Comparison of ENCODE assay signal across 15 cellular contexts in genomic region chr4:37885496-37885895, GRCh38. TPM values are rescaled to one million over a fixed set of nuclear protein-coding genes. Genes with fewer than 3 reads are reported as not detected.
DNase-seq lines count a peak whose midpoint lies in the region; ATAC-seq, FAIRE-seq and TF ChIP-seq lines count a peak whose summit lies in the region.
"Had no signal": no experiment of that assay in that cellular context is flagged by ENCODE, and none has a peak within 500 bp of the region (broad histone marks: within the 10 kb centered on the region; RNA-seq: fewer than 3 reads in every experiment).

No MANE protein-coding gene starts in this region.

- H3K4me1 ChIP-seq in esophagus squamous epithelium (peaks cover 3 to 14% (median 4%) of the 10 kb centered on the region in 3 donors), pancreas (peaks cover 0 to 6% (median 0%) of the 10 kb centered on the region in 3 donors)

- H3K27ac ChIP-seq in esophagus squamous epithelium (peak overlapping the region in 3 of 4 donors; percentile 57 to 81 (median 67)), pancreas (no peak overlapping the region)
- H3K27ac ChIP-seq: BLaER1 treated with 17β-estradiol and CSF1 and Interleukin-3, amounts not matched to agents 10 nM and 100 nM; PC-9 had no signal

- intact Hi-C loops in esophagus squamous epithelium (cut with DNase I) (no loop called here), pancreas (cut with DNase I) (no loop called here)

- H3K36me3 ChIP-seq in esophagus squamous epithelium (no peaks in the 10 kb centered on the region), pancreas (no peaks in the 10 kb centered on the region)
- H3K36me3 ChIP-seq: BLaER1 treated with 17β-estradiol and CSF1 and Interleukin-3, amounts not matched to agents 10 nM and 100 nM; spleen had no signal

- no peak overlapping the region for H3K4me3 ChIP-seq in esophagus squamous epithelium
- no peak overlapping the region for H3K4me3 ChIP-seq in pancreas
- H3K4me3 ChIP-seq: BLaER1 treated with 17β-estradiol and CSF1 and Interleukin-3, amounts not matched to agents 10 nM and 100 nM; PC-9; spleen had no signal

- FAIRE-seq in GM12891 (lab: Jason Lieb, UNC) (peak; percentile 28), pancreas (lab: Jason Lieb, UNC) (peak; percentile 77)

- no peak for TF ChIP-seq CTCF in esophagus squamous epithelium (IDR thresholded peaks at IDR 0.05)
- no peak for TF ChIP-seq CTCF in pancreas (IDR thresholded peaks at IDR 0.05)

- peak in 3 of 4 donors; percentile 51 to 67 (median 53) for ATAC-seq in pancreas
- no peak for ATAC-seq in HG02938 (IDR thresholded peaks at IDR 0.05; ENCODE audit: unreplicated experiment)
- ATAC-seq in GM21576 (IDR thresholded peaks at IDR 0.05; ENCODE audit: unreplicated experiment): no peak

- 48 to 63% methylated on average over 8 of the region's 8 CpGs for WGBS in esophagus squamous epithelium, 2 donors
- WGBS in pancreas, 2 donors: 11 to 12% methylated on average over 8 of the region's 8 CpGs

- peaks cover 0 to 5% (median 0%) of the 10 kb centered on the region in 4 donors for H3K27me3 ChIP-seq in esophagus squamous epithelium
- peaks cover 0 to 5% (median 0%) of the 10 kb centered on the region in 4 donors for H3K27me3 ChIP-seq in pancreas
- H3K27me3 ChIP-seq: spleen had no signal

- TF ChIP-seq POLR2A in GM12891 (IDR thresholded peaks at IDR 0.05; ENCODE audit: low read depth, low read length): no peak
- no peak for TF ChIP-seq POLR2A in esophagus squamous epithelium (IDR thresholded peaks at IDR 0.05)

- no peaks in the 10 kb centered on the region for H3K9me3 ChIP-seq in esophagus squamous epithelium
- no peaks in the 10 kb centered on the region for H3K9me3 ChIP-seq in pancreas
- H3K9me3 ChIP-seq: BLaER1 treated with 17β-estradiol and CSF1 and Interleukin-3, amounts not matched to agents 10 nM and 100 nM; spleen had no signal

- DNase-seq in GM12891 (ENCODE audit: insufficient read length, low spot score) (no peak), NOMO-1 (lab: John Stamatoyannopoulos, UW; ENCODE audit: unreplicated experiment in 2 of 2) (peak; percentile 38 to 87), esophagus squamous epithelium (lab: John Stamatoyannopoulos, UW) (no peak), pancreas (no peak), DMS 273 treated with DMSO at 0.1 percent for 48 hours (lab: John Stamatoyannopoulos, UW) (no peak)
- DNase-seq in activated naive CD4-positive, alpha-beta T cell treated with Interleukin-2 at 50 U/mL for 16 hours: no peak
- DNase-seq: activated naive CD8-positive, alpha-beta T cell treated with anti-CD3 and anti-CD28 coated beads for 36 hours; foreskin melanocyte; kidney glomerular epithelial cell; nephron progenitor cell; PC-9; spleen had no signal

TF ChIP-seq in GM12891, 5 proteins besides CTCF, POLR2A, EP300 and RAD21:
- TF ChIP-seq SPI1 (IDR thresholded peaks at IDR 0.05; ENCODE audit: low read depth, low read length) (peak; percentile 81), POLR2AphosphoS5 (IDR thresholded peaks at IDR 0.05; ENCODE audit: low read depth, low read length) (no peak), POU2F2 (IDR thresholded peaks at IDR 0.05; ENCODE audit: low read depth, low read length) (no peak), PAX5 (IDR thresholded peaks at IDR 0.05; ENCODE audit: insufficient read depth, low read length, severe bottlenecking) (no peak)

RNA-seq across cellular contexts. Expression of gene TBC1D1, which starts 5.4 kb away (rescaled TPM):
- polyA plus RNA-seq in GM12891 (2012; ENCODE audit: low read depth, missing spikeins): 55.5 TPM
- total RNA-seq in esophagus squamous epithelium (10 to 100 TPM in 3 of 4 donors, 1 to 10 TPM in 1; 6.9 to 44.6 (median 25.6) TPM), pancreas (10 to 100 TPM; 16.2 to 41.0 (median 28.3) TPM)
- 10 to 100 TPM; 22.1 to 23.2 TPM for polyA plus RNA-seq in pancreas

RNA-seq across cellular contexts. Expression of gene PGM2, which starts 59.0 kb away (rescaled TPM):
- polyA plus RNA-seq in GM12891 (2012; ENCODE audit: low read depth, missing spikeins): 19.3 TPM
- total RNA-seq in esophagus squamous epithelium (100 to 1,000 TPM in 2 of 4 donors, 10 to 100 TPM in 2; 65.6 to 127 (median 93.6) TPM), pancreas (10 to 100 TPM in 1 of 6 donors, 1 to 10 TPM in 5; 4.8 to 15.1 (median 9.1) TPM)
- polyA plus RNA-seq in pancreas: 1 to 10 TPM; 2.1 to 4.6 TPM

Comparison
In these comparisons a context has a peak if more than half of its experiments do, and no peak if none do; other contexts are left out.
1. DNase-seq: peak in NOMO-1 (2 of 2); none in GM12891 (single experiment), esophagus squamous epithelium (single experiment), pancreas (0 of 6), DMS 273 treated with DMSO at 0.1 percent for 48 hours (single experiment) and activated naive CD4-positive, alpha-beta T cell treated with Interleukin-2 at 50 U/mL for 16 hours (single experiment).
2. H3K27ac ChIP-seq: peak in esophagus squamous epithelium (3 of 4); none in pancreas (0 of 4).
3. ATAC-seq: peak in pancreas (3 of 4); none in HG02938 (single experiment) and GM21576 (single experiment).
4. RNA of gene PGM2, which starts 59.0 kb away (total RNA-seq): 65.6 to 127 TPM in esophagus squamous epithelium; 4.8 to 15.1 TPM in pancreas; every median in the first group is over 4 times any median in the second.